Comparison of ENCODE assay signal across 19 cellular contexts in the genomic region with DNA sequence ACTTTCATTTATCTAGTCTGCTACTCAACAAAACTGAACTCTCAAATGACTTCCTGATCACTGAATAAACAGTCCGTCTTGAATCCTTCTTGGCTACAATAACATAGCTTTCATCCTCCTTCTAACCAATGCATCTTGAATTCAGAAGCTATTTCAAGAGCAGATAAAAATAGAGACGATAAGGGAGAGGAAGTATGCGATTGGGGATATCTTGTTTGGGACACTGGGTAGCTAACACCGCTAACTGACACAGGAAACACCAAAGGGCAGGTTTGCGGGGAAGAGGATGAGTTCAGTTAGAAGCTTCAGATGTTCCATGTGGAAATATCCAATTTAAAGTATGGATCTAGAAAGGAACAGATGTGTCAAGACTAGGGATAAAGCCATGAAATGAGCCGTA.
"Had no signal": no experiment of that assay in that cellular context is flagged by ENCODE, and none has a peak within 500 bp of the region (broad histone marks: within the 10 kb centered on the region; RNA-seq: fewer than 3 reads in every experiment).

No MANE protein-coding gene starts in this region.

- H3K9me3 ChIP-seq: breast epithelium, gastroesophageal sphincter, stomach, suprapubic skin, vagina had no signal

- H3K27ac ChIP-seq: breast epithelium, epithelial cell of prostate, gastroesophageal sphincter, stomach, suprapubic skin, vagina had no signal

- ATAC-seq: gastroesophageal sphincter, left colon, natural killer cell, T-cell had no signal

- DNase-seq: activated CD4-positive, alpha-beta T cell treated with anti-CD3 and anti-CD28 coated beads for 4 hours; activated CD4-positive, alpha-beta T cell treated with anti-CD3 and anti-CD28 coated beads, Interleukin-2, amount 50 U/mL, for 48 hours; activated CD4-positive, CD25-positive, alpha-beta regulatory T cell; activated naive CD4-positive, alpha-beta T cell treated with Interleukin-2 at 50 U/mL for 16 hours; activated naive CD8-positive, alpha-beta T cell treated with anti-CD3 and anti-CD28 coated beads for 36 hours; activated T-cell treated with anti-CD3 and anti-CD28 coated beads, Interleukin-2, amount 50 U/mL, for 48 hours; head of caudate nucleus; islet precursor cell; left colon; natural killer cell; retina; stimulated activated CD4-positive, alpha-beta T cell treated with anti-CD3 and anti-CD28 coated beads, Interleukin-12 subunit alpha, Interleukin-12 subunit beta, amount 100 ng/mL, for 4 hours; stomach; T-cell had no signal

- H3K27me3 ChIP-seq: breast epithelium, gastroesophageal sphincter, stomach, suprapubic skin, vagina had no signal

- H3K4me1 ChIP-seq: breast epithelium, gastroesophageal sphincter, stomach, suprapubic skin, vagina had no signal

- H3K36me3 ChIP-seq: breast epithelium, gastroesophageal sphincter, suprapubic skin, vagina had no signal

- H3K4me3 ChIP-seq: breast epithelium, gastroesophageal sphincter, stomach, suprapubic skin, vagina had no signal
